Comparison of ENCODE assay signal across 9 cellular contexts in genomic region chr9:31347082-31347617, GRCh38.
DNase-seq lines count a peak whose midpoint lies in the region; ATAC-seq and TF ChIP-seq lines count a peak whose summit lies in the region.
"Had no signal": no experiment of that assay in that cellular context is flagged by ENCODE, and none has a peak within 500 bp of the region (broad histone marks: within the 10 kb centered on the region; RNA-seq: fewer than 3 reads in every experiment).

No MANE protein-coding gene starts in this region.

- H3K4me3 Mint-ChIP-seq in activated naive CD8-positive, alpha-beta T cell treated with anti-CD3 and anti-CD28 coated beads, Interleukin-2, amount 10 ng/mL, durations not matched to agents 7 days and 5 days, result peak overlapping the region; percentile 82

- H3K36me3 Mint-ChIP-seq in activated naive CD8-positive, alpha-beta T cell treated with anti-CD3 and anti-CD28 coated beads, Interleukin-2, amount 10 ng/mL, durations not matched to agents 7 days and 5 days, result peaks cover 18% of the 10 kb centered on the region

- TF ChIP-seq CTCF in GM12865 (IDR thresholded peaks at IDR 0.05; ENCODE audit: insufficient read depth, low read depth, low read length, missing control alignments), result no peak
- no peak for TF ChIP-seq CTCF in liver (IDR thresholded peaks at IDR 0.05; ENCODE audit: low read depth, low read length, missing input control)

- H3K4me3 ChIP-seq in GM12865 (ENCODE audit: low read depth, low read length) (peak overlapping the region; percentile 48), liver (ENCODE audit: low read depth in 1 of 3, low read length in 3 of 3) (peak overlapping the region in 1 of 3 donors; percentile 24)
- H3K4me3 ChIP-seq: K562 had no signal

- ATAC-seq in GM21619 (IDR thresholded peaks at IDR 0.05; ENCODE audit: unreplicated experiment), result peak; percentile 99
- peak; percentile 99 for ATAC-seq in activated naive CD8-positive, alpha-beta T cell treated with anti-CD3 and anti-CD28 coated beads, Interleukin-2, amount 10 ng/mL, durations not matched to agents 7 days and 5 days (ENCODE audit: low read depth)
- ATAC-seq: K562 had no signal

- peak; percentile 88 for DNase-seq in GM12865 (ENCODE audit: low read depth)
- no peak for DNase-seq in activated naive CD8-positive, alpha-beta T cell treated with anti-CD3 and anti-CD28 coated beads, Interleukin-2, amount 10 ng/mL, durations not matched to agents 7 days and 5 days
- no peak for DNase-seq in NOMO-1 treated with DMSO at 0.1 percent for 48 hours (lab: John Stamatoyannopoulos, UW; ENCODE audit: unreplicated experiment)
- no peak for DNase-seq in NCI-H1436 (lab: John Stamatoyannopoulos, UW)
- DNase-seq in UCSD-AML1 (lab: John Stamatoyannopoulos, UW; ENCODE audit: unreplicated experiment), result no peak

- peaks cover 25% of the 10 kb centered on the region for H3K4me1 Mint-ChIP-seq in activated naive CD8-positive, alpha-beta T cell treated with anti-CD3 and anti-CD28 coated beads, Interleukin-2, amount 10 ng/mL, durations not matched to agents 7 days and 5 days

- 48% methylated on average over 6 of the region's 6 CpGs for WGBS in liver

- POLR2A ChIA-PET in activated naive CD8-positive, alpha-beta T cell treated with anti-CD3 and anti-CD28 coated beads, Interleukin-2, amount 10 ng/mL, durations not matched to agents 7 days and 5 days (lab: Charles Lee), result no interaction called here

- H3K9ac ChIP-seq in liver (ENCODE audit: low read depth in 1 of 2, low read length in 2 of 2), result peak overlapping the region in 1 of 2 donors; percentile 59

- peaks cover 0 to 2% (median 0%) of the 10 kb centered on the region in 4 donors for H3K27me3 ChIP-seq in liver (ENCODE audit: control insufficient read depth in 4 of 4, insufficient read depth in 4 of 4, low read length in 3 of 4)

- H3K27ac ChIP-seq in KOPT-K1 (ENCODE audit: low read depth, low read length, poor library complexity, severe bottlenecking) (peak overlapping the region; percentile 45), liver (ENCODE audit: low read depth in 1 of 2, low read length in 2 of 2) (no peak overlapping the region)

- H3K27ac Mint-ChIP-seq in activated naive CD8-positive, alpha-beta T cell treated with anti-CD3 and anti-CD28 coated beads, Interleukin-2, amount 10 ng/mL, durations not matched to agents 7 days and 5 days, result peak overlapping the region; percentile 97

- H3K4me1 ChIP-seq in liver (ENCODE audit: control insufficient read depth in 4 of 4, insufficient read depth in 4 of 4, low read length in 3 of 4), result no peaks in the 10 kb centered on the region

- no peak for TF ChIP-seq RAD21 in liver (IDR thresholded peaks at IDR 0.05)

- H3K36me3 ChIP-seq in KOPT-K1 (ENCODE audit: insufficient read depth, low read length) (no peaks in the 10 kb centered on the region), liver (ENCODE audit: control insufficient read depth in 4 of 4, insufficient read depth in 3 of 4, low read depth in 1 of 4, low read length in 3 of 4) (no peaks in the 10 kb centered on the region)

- H3K9me3 Mint-ChIP-seq in activated naive CD8-positive, alpha-beta T cell treated with anti-CD3 and anti-CD28 coated beads, Interleukin-2, amount 10 ng/mL, durations not matched to agents 7 days and 5 days, result peaks cover 9% of the 10 kb centered on the region

- H3K9me3 ChIP-seq in KOPT-K1 (ENCODE audit: insufficient read depth, low read length, poor library complexity, severe bottlenecking) (no peaks in the 10 kb centered on the region), liver (ENCODE audit: control insufficient read depth in 4 of 4, low read length in 3 of 4) (no peaks in the 10 kb centered on the region)

- no peaks in the 10 kb centered on the region for H3K27me3 Mint-ChIP-seq in activated naive CD8-positive, alpha-beta T cell treated with anti-CD3 and anti-CD28 coated beads, Interleukin-2, amount 10 ng/mL, durations not matched to agents 7 days and 5 days

TF ChIP-seq in liver, 16 proteins besides CTCF, POLR2A, EP300 and RAD21:
- TF ChIP-seq MAX (IDR thresholded peaks at IDR 0.05) (peak; percentile 25), NR2F2 (IDR thresholded peaks at IDR 0.05) (no peak), SP1 (IDR thresholded peaks at IDR 0.05) (peak; percentile 18)
TF ChIP-seq in liver: peak in this region for 2.
